ENCODE assay signal across 27 cellular contexts in the genomic region with DNA sequence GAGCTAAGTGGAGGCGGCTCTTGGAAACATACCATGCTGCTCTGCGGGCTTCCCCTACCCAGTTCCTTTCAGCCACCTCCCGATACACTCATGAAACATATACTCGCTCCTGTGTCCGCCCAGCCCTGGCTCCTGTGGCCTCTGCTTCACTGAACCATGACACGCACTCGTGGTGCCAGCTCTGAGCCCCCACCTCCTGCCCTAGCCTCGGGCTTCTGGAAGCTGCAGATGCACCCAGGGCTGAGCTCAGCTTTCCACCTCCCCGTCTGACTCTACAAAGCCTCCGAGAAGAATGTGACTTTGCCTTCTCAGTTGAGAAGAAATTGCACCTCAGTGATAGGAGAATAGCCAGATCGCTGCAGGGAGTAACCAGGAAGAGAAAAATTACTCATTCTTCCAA. TPM values are rescaled to one million over a fixed set of nuclear protein-coding genes. Genes with fewer than 3 reads are reported as not detected.
A peak's percentile ranks its signal among the peaks of the same experiment; 100 is the strongest.
DNase-seq lines count a peak whose midpoint lies in the region; ATAC-seq, FAIRE-seq and TF ChIP-seq lines count a peak whose summit lies in the region.
"Had no signal": no experiment of that assay in that cellular context is flagged by ENCODE, and none has a peak within 500 bp of the region (broad histone marks: within the 10 kb centered on the region; RNA-seq: fewer than 3 reads in every experiment).

No MANE protein-coding gene starts in this region.

- H3K36me3 ChIP-seq in SK-N-SH (replicated peaks in 1 of 2; ENCODE audit: control insufficient read depth in 1 of 2, insufficient read depth in 2 of 2, low read length in 1 of 2) (no peaks in the 10 kb centered on the region), K562 (ENCODE audit: control insufficient read depth, insufficient read depth, low read length) (no peaks in the 10 kb centered on the region), thyroid gland (no peaks in the 10 kb centered on the region)
- H3K36me3 ChIP-seq: MG63, Peyer's patch, SJCRH30 had no signal

- FAIRE-seq in K562 (lab: Jason Lieb, UNC) = no peak
- FAIRE-seq: GM19239 had no signal

- H3K27me3 ChIP-seq in SK-N-SH (ENCODE audit: insufficient read depth) (no peaks in the 10 kb centered on the region; the same call in 1 of the 2 replicates), K562 (ENCODE audit: control insufficient read depth in 2 of 2, insufficient read depth in 2 of 2, low read length in 2 of 2) (peaks cover 11 to 33% of the 10 kb centered on the region in 2 experiments; a peak in 4 of 5 replicates), thyroid gland (no peaks in the 10 kb centered on the region)
- H3K27me3 ChIP-seq: MG63, Peyer's patch, SJCRH30 had no signal

- H3K4me3 ChIP-seq in SK-N-SH (ENCODE audit: low read depth in 2 of 2, low read length in 1 of 2) = no peak overlapping the region
- no peak overlapping the region for H3K4me3 ChIP-seq in K562
- no peak overlapping the region for H3K4me3 ChIP-seq in thyroid gland (replicated peaks in 1 of 3)
- H3K4me3 ChIP-seq: MG63, Peyer's patch, SJCRH30 had no signal

- TF ChIP-seq RAD21 in SK-N-SH (IDR thresholded peaks at IDR 0.05; ENCODE audit: low read length) (no peak), K562 (CRISPR knock-in tag; conservative IDR thresholded peaks at IDR 0.05 in 1 of 2, IDR thresholded peaks at IDR 0.05 in 1 of 2) (no peak)

- DNase-seq in SK-N-SH (no peak), NCI-H226 (peak; percentile 20), K562 (ENCODE audit: extremely low read depth in 1 of 4, low spot score in 3 of 4) (no peak), thyroid gland (peak; percentile 4 to 9), SIG-M5 treated with dmso at 0.1 percent for 504 hours (lab: John Stamatoyannopoulos, UW; ENCODE audit: unreplicated experiment) (no peak), mucosa of gallbladder (ENCODE audit: low spot score) (no peak)
- DNase-seq: 8988T; C1 segment of cervical spinal cord; CD4-positive, alpha-beta memory T cell; COR-L47; EL; GDM1; H7; KG1; MG63; NCI-H1105 treated with DMSO at 0.1 percent for 48 hours; NCI-H146; NCI-H1930; NCI-H2107; NCI-H446; OCI-M1; Peyer's patch; SJCRH30; T-helper 1 cell had no signal

- H3K79me2 ChIP-seq in SK-N-SH (ENCODE audit: insufficient read depth) = no peaks in the 10 kb centered on the region
- no peaks in the 10 kb centered on the region for H3K79me2 ChIP-seq in K562 (ENCODE audit: control insufficient read depth, insufficient read depth, low read length)

- CTCF ChIA-PET in SK-N-SH (lab: Yijun Ruan, JAX) (interaction anchor here (0.8 to 3.2 kb wide), 3 partner anchors 11 to 44 kb away, joined by 3 to 14 read pairs (median 3); a partner anchor contains a TSS), K562 (lab: Yijun Ruan, JAX; ENCODE audit: low intra/inter-chr PET ratio) (no interaction called here)

- 22% methylated on average over 8 of the region's 11 CpGs for WGBS in SK-N-SH (ENCODE audit: low lambda C conversion rate)
- 4% methylated on average over 11 of the region's 11 CpGs for WGBS in K562 (ENCODE audit: insufficient coverage, low coverage, missing lambda C conversion rate)
- WGBS in thyroid gland, 2 donors = 32 to 34% methylated on average over 9 to 10 of the region's 11 CpGs

- POLR2A ChIA-PET in SK-N-SH (lab: Yijun Ruan, JAX) (no interaction called here), K562 (lab: Yijun Ruan, JAX) (no interaction called here)

- no peaks in the 10 kb centered on the region for H3F3A ChIP-seq in SK-N-SH (replicated peaks; ENCODE audit: insufficient read depth)

- no peak overlapping the region for H3K27ac ChIP-seq in SK-N-SH (ENCODE audit: low read depth in 2 of 2, low read length in 1 of 2)
- H3K27ac ChIP-seq in K562 (ENCODE audit: extremely low read depth, low read depth, low read length) = no peak overlapping the region
- no peak overlapping the region for H3K27ac ChIP-seq in thyroid gland
- H3K27ac ChIP-seq: Peyer's patch, SJCRH30 had no signal

- no TSS peak for BruUV-seq in K562 (replicated peaks; lab: Mats Ljungman, UMichigan)

- no peaks in the 10 kb centered on the region for H3K9me1 ChIP-seq in K562 (ENCODE audit: control insufficient read depth, insufficient read depth, low read length)

- ATAC-seq in SK-N-SH treated with all-trans-retinoic acid at 6 μM for 48 hours = no peak
- ATAC-seq in K562 = peak; percentile 16
- ATAC-seq in HG02798 (IDR thresholded peaks at IDR 0.05; ENCODE audit: poor library complexity, unreplicated experiment) = no peak

- H3K9me3 ChIP-seq in SK-N-SH = no peaks in the 10 kb centered on the region
- H3K9me3 ChIP-seq in K562 (replicated peaks; ENCODE audit: control insufficient read depth, insufficient read depth, low read depth, low read length) = no peaks in the 10 kb centered on the region
- no peaks in the 10 kb centered on the region for H3K9me3 ChIP-seq in thyroid gland
- H3K9me3 ChIP-seq: MG63, Peyer's patch, SJCRH30 had no signal

- no peak for TF ChIP-seq POLR2A in K562 (conservative IDR thresholded peaks at IDR 0.05)
- no peak for TF ChIP-seq POLR2A in thyroid gland (IDR thresholded peaks at IDR 0.05)

- H2AFZ ChIP-seq in SK-N-SH (ENCODE audit: low read depth) (peak overlapping the region; percentile 67), K562 (ENCODE audit: low read depth, low read length) (no peak overlapping the region)

- H3K9me2 ChIP-seq in SK-N-SH = no peaks in the 10 kb centered on the region

- no peaks in the 10 kb centered on the region for H4K20me1 ChIP-seq in SK-N-SH (ENCODE audit: insufficient read depth)
- H4K20me1 ChIP-seq in K562 (replicated peaks; ENCODE audit: control insufficient read depth, insufficient read depth, low read length) = peaks cover 4% of the 10 kb centered on the region; the same call in 1 of the 2 replicates

- H3K4me1 ChIP-seq in SK-N-SH (ENCODE audit: control insufficient read depth in 1 of 2, insufficient read depth in 2 of 2, low read depth in 1 of 2, low read length in 1 of 2) (peaks cover 0 to 3% of the 10 kb centered on the region in 2 experiments; a peak in 1 of 4 replicates), K562 (replicated peaks in 1 of 2; ENCODE audit: control insufficient read depth in 2 of 2, insufficient read depth in 2 of 2, low read length in 2 of 2) (no peaks in the 10 kb centered on the region), thyroid gland (no peaks in the 10 kb centered on the region)
- H3K4me1 ChIP-seq: Peyer's patch, SJCRH30 had no signal

- H3K9ac ChIP-seq in SK-N-SH = no peak overlapping the region
- no peak overlapping the region for H3K9ac ChIP-seq in K562 (ENCODE audit: insufficient read depth in 1 of 2, low read depth in 2 of 2, low read length in 2 of 2)

- H3K4me2 ChIP-seq in SK-N-SH (no peak overlapping the region), K562 (ENCODE audit: insufficient read depth, low read length) (peak overlapping the region; percentile 6; the same call in 1 of the 2 replicates)

- TF ChIP-seq EP300 in SK-N-SH (IDR thresholded peaks at IDR 0.05; ENCODE audit: borderline replicate concordance in 1 of 2, low read depth in 1 of 2, low read length in 1 of 2) (no peak), K562 (IDR thresholded peaks at IDR 0.05; ENCODE audit: low read length) (no peak)

- in situ Hi-C loops in K562 (cut with MboI) = no loop called here

- intact Hi-C loops in K562 (cut with micrococcal nuclease) (no loop called here), thyroid gland (cut with DNase I) (no loop called here)

- TF ChIP-seq CTCF in SK-N-SH (IDR thresholded peaks at IDR 0.05) (no peak), K562 (IDR thresholded peaks at IDR 0.05 in 2 of 3, conservative IDR thresholded peaks at IDR 0.05 in 1 of 3; ENCODE audit: insufficient read depth in 2 of 3, low read depth in 1 of 3, low read length in 3 of 3) (no peak), thyroid gland (IDR thresholded peaks at IDR 0.05) (no peak)

TF ChIP-seq in SK-N-SH, 30 proteins besides CTCF, POLR2A, EP300 and RAD21 (continues in another document):
- TF ChIP-seq YY1 (IDR thresholded peaks at IDR 0.05; ENCODE audit: low read depth) = no peak
- TF ChIP-seq TCF12 (IDR thresholded peaks at IDR 0.05) = no peak
- no peak for TF ChIP-seq GABPA (IDR thresholded peaks at IDR 0.05; ENCODE audit: low read depth)
- TF ChIP-seq RFX5 (IDR thresholded peaks at IDR 0.05; ENCODE audit: low read length) = no peak

TF ChIP-seq in SK-N-SH treated with all-trans-retinoic acid at 6 μM for 48 hours, 23 proteins besides CTCF, POLR2A, EP300 and RAD21 (continues in another document):
- TF ChIP-seq RARB (CRISPR knock-in tag; IDR thresholded peaks at IDR 0.05) (no peak), ZNF70 (CRISPR knock-in tag; IDR thresholded peaks at IDR 0.05) (no peak)

TF ChIP-seq in K562, 482 proteins besides CTCF, POLR2A, EP300 and RAD21:
- TF ChIP-seq ZNF175 (CRISPR knock-in tag; IDR thresholded peaks at IDR 0.05; ENCODE audit: low read depth) = no peak
- TF ChIP-seq STAG1 (CRISPR knock-in tag; IDR thresholded peaks at IDR 0.05; ENCODE audit: borderline replicate concordance) = 0 out of 2 replicates have a peak, but pooled peaks have one; percentile 9
TF ChIP-seq in K562: peak in this region for 1.

RNA-seq across cellular contexts. Expression of a gene that starts 11.0 kb away (rescaled TPM):
- polyA plus RNA-seq in SK-N-SH (2012; rRNA removed) (0.12 and 0.23 TPM in 2 replicates), K562 (2011; rRNA removed) (not detected in 2 replicates), K562 (2014; fragmentation: Illumina TruSeq; extraction: Trizol) (not detected in 2 replicates), K562 (2014; fragmentation: Nextera tagmentation; extraction: Ambion mirVana) (not detected), K562 (2014; rRNA removed) (not detected in 2 replicates)
- 0.05 and 0.06 TPM in 2 replicates for polyA plus RNA-seq in SK-N-SH (2012; cell fraction: cytosol; rRNA removed)
- 0.06 TPM in 1 of 2 replicates, not detected in the other for polyA plus RNA-seq in SK-N-SH (2012; cell fraction: nucleus; rRNA removed)
- not detected in 2 replicates for total RNA-seq in K562 (2011; cell fraction: chromatin; rRNA removed; ENCODE audit: low replicate concordance)
- total RNA-seq in K562 (2011; cell fraction: nucleolus; rRNA removed) = not detected in 2 replicates
- not detected in 2 replicates for total RNA-seq in K562 (2011; cell fraction: nucleoplasm; rRNA removed)
- total RNA-seq in K562 (2014; rRNA removed) (not detected in 2 replicates), K562 (2014; rRNA removed; fragmentation: Illumina TruSeq; extraction: Trizol) (not detected in 2 replicates), K562 (2015; rRNA removed; fragmentation: Illumina TruSeq; extraction: Trizol) (not detected in 2 replicates), K562 (2021) (0.20 TPM in 1 of 2 replicates, not detected in the other), thyroid gland (under 1 TPM in 1 of 4 donors, not detected in 3; 0.81 TPM), mucosa of gallbladder (0.81 TPM)
- not detected in 2 replicates for polyA plus RNA-seq in K562 (2011; cell fraction: cytosol; rRNA removed)
- polyA plus RNA-seq in K562 (2011; cell fraction: nucleus; rRNA removed) = not detected in 2 replicates
- 0.18 TPM in 1 of 2 replicates, not detected in the other for polyA plus RNA-seq in K562 (2012)
- polyA minus RNA-seq in K562 (2011; rRNA and poly(A)+ RNA removed) = not detected in 2 replicates
- polyA minus RNA-seq in K562 (2011; cell fraction: cytosol; rRNA and poly(A)+ RNA removed) = not detected in 2 replicates
- polyA minus RNA-seq in K562 (2011; cell fraction: nucleus; rRNA and poly(A)+ RNA removed) = not detected in 2 replicates
- total RNA-seq: CD4-positive, alpha-beta memory T cell; SJCRH30 had no signal
- polyA plus RNA-seq: CD4-positive, alpha-beta memory T cell had no signal

Comparison
In these comparisons a context has a peak if more than half of its experiments do, and no peak if none do; other contexts are left out.
1. DNase-seq: peak in NCI-H226 (single experiment) and thyroid gland (2 of 2); none in SK-N-SH (single experiment), K562 (0 of 4), SIG-M5 treated with dmso at 0.1 percent for 504 hours (single experiment) and mucosa of gallbladder (single experiment).